9 cellular contexts compared by ENCODE assay signal in the genomic region with DNA sequence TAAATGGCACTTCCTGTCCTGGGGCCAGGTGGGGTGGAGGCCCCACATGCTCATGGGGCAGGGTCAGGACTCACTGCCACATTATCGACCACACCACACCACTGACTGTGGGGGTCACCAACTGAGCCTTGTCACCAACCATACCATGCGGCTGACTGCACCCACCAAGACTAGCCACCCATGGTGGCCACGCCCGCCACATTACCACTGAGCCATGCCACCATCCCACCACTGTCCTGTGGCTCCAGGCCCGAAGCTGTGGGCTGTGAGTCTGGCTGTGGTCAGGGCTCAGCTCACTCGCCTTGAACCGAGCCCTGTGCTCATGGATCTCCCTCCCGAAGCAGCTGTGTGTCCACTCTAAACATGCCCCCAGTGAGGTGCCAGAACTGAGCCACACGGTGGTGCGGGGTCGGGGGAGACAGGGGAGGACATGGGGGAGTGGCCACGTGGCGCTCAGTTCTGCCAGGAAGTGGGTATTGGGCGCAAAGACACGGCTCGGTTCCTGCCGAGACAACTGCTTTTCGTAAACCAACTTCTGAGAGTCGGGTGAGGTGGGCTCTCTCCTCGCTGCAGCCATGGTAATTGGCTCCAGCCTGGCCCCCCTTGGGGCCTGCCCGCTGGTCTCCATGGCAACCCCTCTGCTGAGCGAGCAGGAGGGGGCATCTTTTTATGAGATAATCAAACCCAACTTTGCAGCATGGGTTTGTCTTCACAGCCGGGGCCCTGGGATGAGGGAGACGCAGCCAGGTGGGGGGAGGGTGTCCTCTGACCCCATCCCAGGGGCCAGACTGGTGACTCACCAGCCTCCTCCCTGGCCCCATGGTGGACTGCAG. TPM values are rescaled to one million over a fixed set of nuclear protein-coding genes. Genes with fewer than 3 reads are reported as not detected.
DNase-seq lines count a peak whose midpoint lies in the region; ATAC-seq and TF ChIP-seq lines count a peak whose summit lies in the region.
"Had no signal": no experiment of that assay in that cellular context is flagged by ENCODE, and none has a peak within 500 bp of the region (broad histone marks: within the 10 kb centered on the region; RNA-seq: fewer than 3 reads in every experiment).

No MANE protein-coding gene starts in this region.

- H3K36me3 ChIP-seq in H7 (replicated peaks; ENCODE audit: control insufficient read depth, insufficient read depth, low read length), result no peaks in the 10 kb centered on the region
- H3K36me3 ChIP-seq in mammary epithelial cell (ENCODE audit: insufficient read depth, low read length), result no peaks in the 10 kb centered on the region
- H3K36me3 ChIP-seq: colonic mucosa had no signal

- H2AFZ ChIP-seq in mammary epithelial cell (ENCODE audit: low read depth, low read length), result no peak overlapping the region

- H3K36me3 Mint-ChIP-seq in activated naive CD8-positive, alpha-beta T cell treated with anti-CD3 and anti-CD28 coated beads for 36 hours, result no peaks in the 10 kb centered on the region

- no peak overlapping the region for H3K9ac ChIP-seq in mammary epithelial cell (ENCODE audit: insufficient read depth, low read length)

- 88% methylated on average over 12 of the region's 24 CpGs for WGBS in mammary epithelial cell (ENCODE audit: low coverage, missing lambda C conversion rate)

- dilution Hi-C loops in mammary epithelial cell (cut with HindIII; ENCODE audit: low sequenced_read_pairs), result no loop called here

- in situ Hi-C loops in mammary epithelial cell (cut with MboI; ENCODE audit: low sequenced_read_pairs in 2 of 2), result no loop called here

- no peak overlapping the region for H3K4me2 ChIP-seq in mammary epithelial cell (ENCODE audit: insufficient read depth, low read depth, low read length)

- H3K27me3 ChIP-seq in H7 (ENCODE audit: control insufficient read depth, insufficient read depth, low read length) (no peaks in the 10 kb centered on the region), mammary epithelial cell (ENCODE audit: insufficient read depth, low read length) (no peaks in the 10 kb centered on the region)
- H3K27me3 ChIP-seq: colonic mucosa had no signal

- peaks cover 16% of the 10 kb centered on the region for H3K4me1 ChIP-seq in mammary epithelial cell (ENCODE audit: insufficient read depth, low read length)
- H3K4me1 ChIP-seq: colonic mucosa had no signal

- no peaks in the 10 kb centered on the region for H3K9me3 ChIP-seq in mammary epithelial cell (replicated peaks; ENCODE audit: insufficient read depth, low read length)
- H3K9me3 ChIP-seq: colonic mucosa had no signal

- peak; percentile 80 for DNase-seq in H7
- peak; percentile 23 for DNase-seq in T-helper 9 cell
- DNase-seq in activated naive CD8-positive, alpha-beta T cell treated with anti-CD3 and anti-CD28 coated beads for 36 hours, result peak; percentile 45
- no peak for DNase-seq in mammary epithelial cell
- no peak for DNase-seq in NK-92 (lab: John Stamatoyannopoulos, UW; ENCODE audit: unreplicated experiment)
- DNase-seq: colonic mucosa had no signal

- CTCF ChIA-PET in mammary epithelial cell (lab: Charles Lee; ENCODE audit: low non-redundant PET), result no interaction called here

- H4K20me1 ChIP-seq in mammary epithelial cell (ENCODE audit: insufficient read depth, low read length), result no peaks in the 10 kb centered on the region

- ATAC-seq in GM18517 (IDR thresholded peaks at IDR 0.05; ENCODE audit: unreplicated experiment) (no peak), GM21825 (IDR thresholded peaks at IDR 0.05; ENCODE audit: unreplicated experiment) (no peak)

- H3K4me3 ChIP-seq in H7 (ENCODE audit: insufficient read depth, low read depth, low read length) (no peak overlapping the region), skin epidermis (no peak overlapping the region), mammary epithelial cell (replicated peaks in 1 of 3; ENCODE audit: insufficient read depth in 1 of 3, low read depth in 2 of 3, low read length in 3 of 3) (no peak overlapping the region)
- H3K4me3 ChIP-seq: colonic mucosa had no signal

- TF ChIP-seq CTCF in mammary epithelial cell (conservative IDR thresholded peaks at IDR 0.05 in 1 of 2, IDR thresholded peaks at IDR 0.05 in 1 of 2; ENCODE audit: extremely low read depth in 1 of 2, insufficient read depth in 1 of 2, low read depth in 1 of 2, low read length in 2 of 2), result no peak

- intact Hi-C loops in mammary epithelial cell (cut with micrococcal nuclease), result no loop called here

- H3K4me1 Mint-ChIP-seq in activated naive CD8-positive, alpha-beta T cell treated with anti-CD3 and anti-CD28 coated beads for 36 hours, result peaks cover 34% of the 10 kb centered on the region

- H3K9me3 Mint-ChIP-seq in activated naive CD8-positive, alpha-beta T cell treated with anti-CD3 and anti-CD28 coated beads for 36 hours, result no peaks in the 10 kb centered on the region

- BruUV-seq in mammary epithelial cell (replicated peaks; lab: Mats Ljungman, UMichigan), result no TSS peak

- peaks cover 3% of the 10 kb centered on the region for H3K79me2 ChIP-seq in mammary epithelial cell (ENCODE audit: insufficient read depth, low read length)

- H3K4me3 Mint-ChIP-seq in activated naive CD8-positive, alpha-beta T cell treated with anti-CD3 and anti-CD28 coated beads for 36 hours, result peak overlapping the region; percentile 64

- H3K27ac Mint-ChIP-seq in activated naive CD8-positive, alpha-beta T cell treated with anti-CD3 and anti-CD28 coated beads for 36 hours, result peak overlapping the region; percentile 93

- H3K27me3 Mint-ChIP-seq in activated naive CD8-positive, alpha-beta T cell treated with anti-CD3 and anti-CD28 coated beads for 36 hours, result no peaks in the 10 kb centered on the region

- H3K27ac ChIP-seq in skin epidermis, result peak overlapping the region in 15 of 21 experiments; percentile 0 to 89 (median 59)
- H3K27ac ChIP-seq in mammary epithelial cell (ENCODE audit: insufficient read depth, low read depth, low read length), result no peak overlapping the region
- H3K27ac ChIP-seq: colonic mucosa had no signal

RNA-seq across cellular contexts. Expression of a gene that starts 23.2 kb away (rescaled TPM):
- total RNA-seq in H7 (2014; rRNA removed; shearing (Covaris generic)), result 28.3 and 30.4 TPM in 2 replicates
- 1 to 10 TPM; 3.2 to 3.5 TPM for total RNA-seq in activated naive CD8-positive, alpha-beta T cell treated with anti-CD3 and anti-CD28 coated beads for 36 hours
- total RNA-seq in mammary epithelial cell, result 10 to 100 TPM in 1 of 2 donors, 1 to 10 TPM in 1; 3.8 to 10.5 TPM
- 10.5 TPM for polyA plus RNA-seq in mammary epithelial cell
- polyA minus RNA-seq in mammary epithelial cell, result 2.4 TPM

Comparison
In these comparisons a context has a peak if more than half of its experiments do, and no peak if none do; other contexts are left out.
1. DNase-seq: peak in H7 (single experiment), T-helper 9 cell (single experiment) and activated naive CD8-positive, alpha-beta T cell treated with anti-CD3 and anti-CD28 coated beads for 36 hours (single experiment); none in mammary epithelial cell (single experiment) and NK-92 (single experiment).